In genomic region chr1:186440584-186440983, GRCh38 we compare ENCODE assay signal across 17 cellular contexts. TPM values are rescaled to one million over a fixed set of nuclear protein-coding genes. Genes with fewer than 3 reads are reported as not detected.
A peak's percentile ranks its signal among the peaks of the same experiment; 100 is the strongest.
DNase-seq lines count a peak whose midpoint lies in the region; ATAC-seq and TF ChIP-seq lines count a peak whose summit lies in the region.
"Had no signal": no experiment of that assay in that cellular context is flagged by ENCODE, and none has a peak within 500 bp of the region (broad histone marks: within the 10 kb centered on the region; RNA-seq: fewer than 3 reads in every experiment).

No MANE protein-coding gene starts in this region.

- H3K4me2 ChIP-seq in GM23338, result no peak overlapping the region

- no peak overlapping the region for H3K4me3 Mint-ChIP-seq in GM23338
- no peak overlapping the region for H3K4me3 Mint-ChIP-seq in glutamatergic neuron (ENCODE audit: unreplicated experiment)
- H3K4me3 Mint-ChIP-seq: CD14-positive monocyte had no signal

- ATAC-seq in GM23338 (no peak), HG03571 (IDR thresholded peaks at IDR 0.05; ENCODE audit: unreplicated experiment) (no peak)

- H4K20me1 ChIP-seq in GM23338 (replicated peaks; ENCODE audit: insufficient read depth), result no peaks in the 10 kb centered on the region

- H3K27ac Mint-ChIP-seq in GM23338, result peak overlapping the region; percentile 14; the same call in 1 of the 2 replicates
- no peak overlapping the region for H3K27ac Mint-ChIP-seq in glutamatergic neuron (ENCODE audit: unreplicated experiment)

- DNase-seq in GM23338 (ENCODE audit: low spot score) (peak; percentile 26), NCI-H2029 (lab: John Stamatoyannopoulos, UW) (peak; percentile 44), SW480 (ENCODE audit: low spot score) (peak; percentile 4), kidney glomerular epithelial cell (lab: John Stamatoyannopoulos, UW) (peak; percentile 68), glutamatergic neuron (no peak)
- DNase-seq in stimulated activated CD4-positive, alpha-beta T cell treated with anti-CD3 and anti-CD28 coated beads, Interleukin-2, amount 100 ng/mL, for 24 hours, result no peak
- DNase-seq: activated CD4-positive, alpha-beta T cell treated with anti-CD3 and anti-CD28 coated beads, Interleukin-2, amount 50 U/mL, for 1 hour; cortex of kidney; GF-D8; Karpas-422; NCI-H2107; T-helper 9 cell had no signal

- peaks cover 3% of the 10 kb centered on the region for H3K27me3 Mint-ChIP-seq in GM23338 (ENCODE audit: insufficient read depth, low read depth, poor library complexity)
- H3K27me3 Mint-ChIP-seq in glutamatergic neuron (ENCODE audit: unreplicated experiment), result no peaks in the 10 kb centered on the region

- H3K36me3 ChIP-seq in GM23338 (ENCODE audit: insufficient read depth), result no peaks in the 10 kb centered on the region

- H3K4me1 Mint-ChIP-seq in GM23338 (peaks cover 11% of the 10 kb centered on the region; the same call in 2 of the 3 replicates), glutamatergic neuron (ENCODE audit: low read depth, unreplicated experiment) (no peaks in the 10 kb centered on the region)

- H3K36me3 Mint-ChIP-seq in GM23338 (ENCODE audit: low read depth) (no peaks in the 10 kb centered on the region), glutamatergic neuron (ENCODE audit: unreplicated experiment) (no peaks in the 10 kb centered on the region)

- no peaks in the 10 kb centered on the region for H3K27me3 ChIP-seq in GM23338 (ENCODE audit: insufficient read depth)

- no peak overlapping the region for H3K4me3 ChIP-seq in GM23338

- H3K27ac ChIP-seq in GM23338 (ENCODE audit: low read depth), result no peak overlapping the region

- TF ChIP-seq CTCF in GM23338 (conservative IDR thresholded peaks at IDR 0.05; ENCODE audit: low read depth in 2 of 2) (no peak), glutamatergic neuron (IDR thresholded peaks at IDR 0.05; ENCODE audit: partially characterized antibody, unreplicated experiment) (no peak)

- no peaks in the 10 kb centered on the region for H3K79me2 ChIP-seq in GM23338 (replicated peaks; ENCODE audit: insufficient read depth)

- no peaks in the 10 kb centered on the region for H3K9me3 Mint-ChIP-seq in GM23338
- H3K9me3 Mint-ChIP-seq in glutamatergic neuron (ENCODE audit: unreplicated experiment), result no peaks in the 10 kb centered on the region

- H3F3A ChIP-seq in GM23338 (replicated peaks; ENCODE audit: low read depth), result no peaks in the 10 kb centered on the region

- no peak overlapping the region for H2AFZ ChIP-seq in GM23338

- H3K9me2 ChIP-seq in GM23338 (ENCODE audit: insufficient read depth), result no peaks in the 10 kb centered on the region

- H3K4me1 ChIP-seq in GM23338 (ENCODE audit: insufficient read depth), result peaks cover 4% of the 10 kb centered on the region; the same call in 1 of the 2 replicates

TF ChIP-seq in GM23338, 12 proteins besides CTCF, POLR2A, EP300 and RAD21:
- TF ChIP-seq CREB1 (CRISPR knock-in tag; IDR thresholded peaks at IDR 0.05; ENCODE audit: low read depth) (no peak), ZNF331 (CRISPR knock-in tag; IDR thresholded peaks at IDR 0.05; ENCODE audit: low read depth) (no peak), NANOG (IDR thresholded peaks at IDR 0.05; ENCODE audit: borderline replicate concordance) (no peak), ZNF114 (CRISPR knock-in tag; IDR thresholded peaks at IDR 0.05) (no peak), REST (IDR thresholded peaks at IDR 0.05; ENCODE audit: unreplicated experiment) (no peak), EZH2phosphoT487 (IDR thresholded peaks at IDR 0.05; ENCODE audit: unreplicated experiment) (no peak), POLR2AphosphoS5 (IDR thresholded peaks at IDR 0.05; ENCODE audit: low read depth) (no peak)

RNA-seq across cellular contexts. Expression of gene PDC, which starts 20.3 kb away (rescaled TPM):
- total RNA-seq in GM23338 (2014; rRNA removed; shearing (Covaris generic)), result not detected in 2 replicates
- not detected in 2 replicates for polyA plus RNA-seq in GM23338 (2016; fragmentation: Nextera tagmentation; extraction: Ambion mirVana)
- total RNA-seq in glutamatergic neuron (ENCODE audit: unreplicated experiment), result not detected
- total RNA-seq: mucosa of gallbladder, osteocyte had no signal
- polyA plus RNA-seq: adipose tissue, CD14-positive monocyte had no signal

Comparison
In these comparisons a context has a peak if more than half of its experiments do, and no peak if none do; other contexts are left out.
1. DNase-seq: peak in GM23338 (single experiment), NCI-H2029 (single experiment), SW480 (single experiment) and kidney glomerular epithelial cell (single experiment); none in stimulated activated CD4-positive, alpha-beta T cell treated with anti-CD3 and anti-CD28 coated beads, Interleukin-2, amount 100 ng/mL, for 24 hours (0 of 2) and glutamatergic neuron (single experiment).